23 cellular contexts compared by ENCODE assay signal in the genomic region with DNA sequence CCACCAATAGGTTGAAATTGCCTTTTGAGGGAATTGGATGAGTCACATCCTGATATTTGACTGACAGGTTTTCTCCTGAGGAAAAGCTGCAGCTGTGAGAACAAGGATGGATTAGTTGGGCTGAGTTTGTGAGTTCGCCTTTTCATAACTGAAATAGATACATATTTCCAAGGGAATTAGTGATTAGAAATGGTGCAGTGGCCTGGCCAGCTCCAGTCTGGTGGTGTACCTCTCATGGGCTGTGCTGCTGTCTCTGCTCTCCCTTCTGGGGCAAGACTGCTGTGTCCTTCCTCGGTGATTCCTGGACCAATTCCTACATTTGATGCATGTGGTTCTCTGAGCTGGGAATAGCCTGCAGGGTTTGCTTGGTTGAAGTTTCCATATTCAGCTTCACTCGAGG.
"Had no signal": no experiment of that assay in that cellular context is flagged by ENCODE, and none has a peak within 500 bp of the region (broad histone marks: within the 10 kb centered on the region; RNA-seq: fewer than 3 reads in every experiment).

No MANE protein-coding gene starts in this region.

- H3K4me3 ChIP-seq: dorsolateral prefrontal cortex, gastroesophageal sphincter, heart left ventricle, hepatocyte, left lung, mucosa of descending colon, neural progenitor cell, stomach, thyroid gland, vagina had no signal

- H3K4me1 ChIP-seq: foreskin keratinocyte, gastroesophageal sphincter, heart left ventricle, left lung, stomach, thyroid gland, vagina had no signal

- H3K36me3 ChIP-seq: gastroesophageal sphincter, heart left ventricle, left lung, neural progenitor cell, stomach, thyroid gland, vagina had no signal

- H3K9me3 ChIP-seq: gastroesophageal sphincter, heart left ventricle, left lung, mucosa of descending colon, stomach, thyroid gland, vagina had no signal

- H3K27ac ChIP-seq: dorsolateral prefrontal cortex, foreskin keratinocyte, gastroesophageal sphincter, heart left ventricle, hepatocyte, left lung, neural progenitor cell, parathyroid adenoma, stomach, thyroid gland, vagina had no signal

- H3K9ac ChIP-seq: neural progenitor cell, parathyroid adenoma had no signal

- H3K27me3 ChIP-seq: dorsolateral prefrontal cortex, foreskin keratinocyte, gastroesophageal sphincter, heart left ventricle, hepatocyte, left lung, neural progenitor cell, stomach, thyroid gland, vagina had no signal

- DNase-seq: cortex of kidney; dorsolateral prefrontal cortex; effector CD4-positive, alpha-beta T cell; foreskin keratinocyte; heart left ventricle; left cardiac atrium; left lung; mesenchymal stem cell; mucosa of descending colon; naive B cell; stimulated activated CD4-positive, alpha-beta T cell treated with anti-CD3 and anti-CD28 coated beads, Interleukin-2, amount 100 ng/mL, for 24 hours; stimulated activated CD4-positive, alpha-beta T cell treated with anti-CD3 and anti-CD28 coated beads, Interleukin-4, amount 100 ng/mL, for 24 hours; stimulated activated naive CD4-positive, alpha-beta T cell treated with Interleukin-2 at 50 U/mL for 16 hours; stomach; thyroid gland; trophoblast cell had no signal

- H3K79me2 ChIP-seq: hepatocyte, parathyroid adenoma had no signal

- ATAC-seq: foreskin keratinocyte; gastroesophageal sphincter; heart left ventricle; left cardiac atrium; left lung; mucosa of descending colon; natural killer cell treated with Interleukin-12 subunit alpha and Interleukin-12 subunit beta and Interleukin-15 and Interleukin-18, amount 100 ng/mL, for 72 hours; sciatic nerve had no signal

- H3K4me2 ChIP-seq: hepatocyte, neural progenitor cell had no signal

- H2AFZ ChIP-seq: hepatocyte, neural progenitor cell, parathyroid adenoma had no signal
